1 cellular context compared by ENCODE assay signal in genomic region chr14:99241314-99242035, GRCh38.
TF ChIP-seq lines count a peak whose summit lies in the region.

No MANE protein-coding gene starts in this region.

TF ChIP-seq in SK-N-SH, 30 proteins besides CTCF, POLR2A, EP300 and RAD21 (continued from another document):
- TF ChIP-seq ELF1 (IDR thresholded peaks at IDR 0.05) (no peak), GABPA (IDR thresholded peaks at IDR 0.05; ENCODE audit: low read depth) (no peak), YY1 (IDR thresholded peaks at IDR 0.05; ENCODE audit: low read depth) (no peak), NRF1 (IDR thresholded peaks at IDR 0.05; ENCODE audit: low read depth, low read length) (no peak)
